ENCODE assay signal across 22 cellular contexts in the genomic region with DNA sequence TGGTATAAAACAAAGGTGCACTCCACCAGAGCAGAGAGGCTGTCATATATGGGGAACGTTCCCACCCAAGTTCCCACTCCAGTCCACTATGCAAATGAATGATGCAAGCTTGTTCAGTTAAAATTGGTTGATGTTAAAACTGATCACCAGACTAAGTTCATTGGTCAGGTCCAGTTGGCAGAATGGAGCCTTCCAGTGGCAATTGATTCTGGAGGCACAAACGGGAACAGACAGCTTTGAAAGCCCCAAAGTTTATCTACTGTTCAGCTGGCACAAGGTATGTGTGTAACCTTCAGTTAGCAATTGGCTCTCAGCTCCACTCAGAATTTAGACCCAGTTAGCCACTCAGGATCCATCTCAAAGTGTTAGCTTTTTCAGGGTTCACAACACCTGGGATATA.
DNase-seq lines count a peak whose midpoint lies in the region; ATAC-seq and TF ChIP-seq lines count a peak whose summit lies in the region.
"Had no signal": no experiment of that assay in that cellular context is flagged by ENCODE, and none has a peak within 500 bp of the region (broad histone marks: within the 10 kb centered on the region; RNA-seq: fewer than 3 reads in every experiment).

No MANE protein-coding gene starts in this region.

- CTCF ChIA-PET in HEK293 (lab: Yijun Ruan, JAX), result interaction anchor here (1.0 to 1.5 kb wide), 2 partner anchors 30 to 206 kb away, joined by 3 to 4 read pairs; no protein-coding TSS in a partner anchor

- peak overlapping the region; percentile 42; the same call in 1 of the 2 replicates for H3K27ac ChIP-seq in 22Rv1
- H3K27ac ChIP-seq in HEK293 (ENCODE audit: extremely low read depth, low read depth, low read length), result no peak overlapping the region
- H3K27ac ChIP-seq in aorta (ENCODE audit: low read depth in 1 of 2, low read length in 2 of 2), result no peak overlapping the region
- H3K27ac ChIP-seq: C4-2B, GM23248, HL-60 had no signal

- no peaks in the 10 kb centered on the region for H3K27me3 ChIP-seq in aorta (ENCODE audit: control insufficient read depth in 1 of 2, insufficient read depth in 2 of 2, low read length in 1 of 2)

- no peak for TF ChIP-seq CTCF in 22Rv1 (IDR thresholded peaks at IDR 0.05)
- no peak for TF ChIP-seq CTCF in HEK293 (tag by site-specific recombination; IDR thresholded peaks at IDR 0.05)

- H3K4me3 ChIP-seq in HEK293 (ENCODE audit: low read depth, low read length) (no peak overlapping the region), aorta (ENCODE audit: low read length in 2 of 2) (no peak overlapping the region)
- H3K4me3 ChIP-seq: GM12878, GM23248, HAP-1 had no signal

- intact Hi-C loops in aorta (cut with DNase I), result no loop called here

- no peaks in the 10 kb centered on the region for H3K9me3 ChIP-seq in HEK293 (ENCODE audit: control insufficient read depth, insufficient read depth, low read depth, low read length)
- H3K9me3 ChIP-seq in aorta (ENCODE audit: control insufficient read depth, low read length), result no peaks in the 10 kb centered on the region
- H3K9me3 ChIP-seq: HAP-1 had no signal

- ATAC-seq in aorta (ENCODE audit: low FRiP score), result no peak
- ATAC-seq: GM12878, Panc1, SK-N-SH treated with all-trans-retinoic acid at 6 μM for 48 hours, T-cell had no signal

- POLR2A ChIA-PET in HEK293 (lab: Yijun Ruan, JAX), result interaction anchor here (0.7 kb wide), 1 partner anchor 135 kb away, joined by 4 read pairs; no protein-coding TSS in a partner anchor

- 75 to 78% methylated on average over 2 of the region's 2 CpGs for WGBS in aorta, 2 donors

- peak in 2 of 3 experiments; percentile 50 to 63 for DNase-seq in NCI-H1417 (lab: John Stamatoyannopoulos, UW)
- DNase-seq in NCI-H1417 treated with DMSO at 0.1 percent for 48 hours (lab: John Stamatoyannopoulos, UW), result no peak
- DNase-seq in islet precursor cell, result peak; percentile 39
- DNase-seq in aorta, result no peak
- no peak for DNase-seq in GM19240 (ENCODE audit: insufficient read length, low spot score)
- DNase-seq in effector CD4-positive, alpha-beta T cell, result no peak
- DNase-seq: DND-41, GM23248, KBM-7, MM.1S, NCI-H1048, NCI-H2081 treated with DMSO at 0.1 percent for 48 hours, NCI-H226, T-cell had no signal

- H3K4me1 ChIP-seq in HEK293 (ENCODE audit: control insufficient read depth, insufficient read depth, low read length), result no peaks in the 10 kb centered on the region
- no peaks in the 10 kb centered on the region for H3K4me1 ChIP-seq in aorta (ENCODE audit: control insufficient read depth in 1 of 2, insufficient read depth in 2 of 2, low read length in 2 of 2)

- H3K36me3 ChIP-seq in HEK293 (ENCODE audit: control insufficient read depth in 2 of 2, insufficient read depth in 1 of 2, low read length in 2 of 2), result no peaks in the 10 kb centered on the region
- no peaks in the 10 kb centered on the region for H3K36me3 ChIP-seq in aorta (ENCODE audit: control insufficient read depth in 1 of 2, insufficient read depth in 2 of 2, low read length in 1 of 2)
- H3K36me3 ChIP-seq: HAP-1 had no signal

TF ChIP-seq in HEK293, 187 proteins besides CTCF, POLR2A, EP300 and RAD21 (continues in another document):
- TF ChIP-seq ZNF600 (tag by site-specific recombination; IDR thresholded peaks at IDR 0.05) (0 out of 2 replicates have a peak, but pooled peaks have one; percentile 20), ZNF660 (tag by site-specific recombination; IDR thresholded peaks at IDR 0.05) (0 out of 2 replicates have a peak, but pooled peaks have one; percentile 1), ZBTB7A (tag by site-specific recombination; IDR thresholded peaks at IDR 0.05; ENCODE audit: low read depth) (no peak), ZNF530 (tag by site-specific recombination; IDR thresholded peaks at IDR 0.05; ENCODE audit: low read depth) (no peak), KLF10 (tag by site-specific recombination; IDR thresholded peaks at IDR 0.05) (no peak), ZEB2 (tag by site-specific recombination; IDR thresholded peaks at IDR 0.05) (0 out of 2 replicates have a peak, but pooled peaks have one; percentile 2), ZSCAN16 (tag by site-specific recombination; IDR thresholded peaks at IDR 0.05) (no peak), ZNF174 (tag by site-specific recombination; IDR thresholded peaks at IDR 0.05) (no peak), ZNF426 (tag by site-specific recombination; IDR thresholded peaks at IDR 0.05) (no peak), ZNF37A (tag by site-specific recombination; IDR thresholded peaks at IDR 0.05) (no peak), ZNF747 (tag by site-specific recombination; IDR thresholded peaks at IDR 0.05) (no peak)
- TF ChIP-seq, protein P1, sequence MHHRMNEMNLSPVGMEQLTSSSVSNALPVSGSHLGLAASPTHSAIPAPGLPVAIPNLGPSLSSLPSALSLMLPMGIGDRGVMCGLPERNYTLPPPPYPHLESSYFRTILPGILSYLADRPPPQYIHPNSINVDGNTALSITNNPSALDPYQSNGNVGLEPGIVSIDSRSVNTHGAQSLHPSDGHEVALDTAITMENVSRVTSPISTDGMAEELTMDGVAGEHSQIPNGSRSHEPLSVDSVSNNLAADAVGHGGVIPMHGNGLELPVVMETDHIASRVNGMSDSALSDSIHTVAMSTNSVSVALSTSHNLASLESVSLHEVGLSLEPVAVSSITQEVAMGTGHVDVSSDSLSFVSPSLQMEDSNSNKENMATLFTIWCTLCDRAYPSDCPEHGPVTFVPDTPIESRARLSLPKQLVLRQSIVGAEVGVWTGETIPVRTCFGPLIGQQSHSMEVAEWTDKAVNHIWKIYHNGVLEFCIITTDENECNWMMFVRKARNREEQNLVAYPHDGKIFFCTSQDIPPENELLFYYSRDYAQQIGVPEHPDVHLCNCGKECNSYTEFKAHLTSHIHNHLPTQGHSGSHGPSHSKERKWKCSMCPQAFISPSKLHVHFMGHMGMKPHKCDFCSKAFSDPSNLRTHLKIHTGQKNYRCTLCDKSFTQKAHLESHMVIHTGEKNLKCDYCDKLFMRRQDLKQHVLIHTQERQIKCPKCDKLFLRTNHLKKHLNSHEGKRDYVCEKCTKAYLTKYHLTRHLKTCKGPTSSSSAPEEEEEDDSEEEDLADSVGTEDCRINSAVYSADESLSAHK (tag by site-specific recombination; IDR thresholded peaks at IDR 0.05), result no peak
- TF ChIP-seq, protein P2, sequence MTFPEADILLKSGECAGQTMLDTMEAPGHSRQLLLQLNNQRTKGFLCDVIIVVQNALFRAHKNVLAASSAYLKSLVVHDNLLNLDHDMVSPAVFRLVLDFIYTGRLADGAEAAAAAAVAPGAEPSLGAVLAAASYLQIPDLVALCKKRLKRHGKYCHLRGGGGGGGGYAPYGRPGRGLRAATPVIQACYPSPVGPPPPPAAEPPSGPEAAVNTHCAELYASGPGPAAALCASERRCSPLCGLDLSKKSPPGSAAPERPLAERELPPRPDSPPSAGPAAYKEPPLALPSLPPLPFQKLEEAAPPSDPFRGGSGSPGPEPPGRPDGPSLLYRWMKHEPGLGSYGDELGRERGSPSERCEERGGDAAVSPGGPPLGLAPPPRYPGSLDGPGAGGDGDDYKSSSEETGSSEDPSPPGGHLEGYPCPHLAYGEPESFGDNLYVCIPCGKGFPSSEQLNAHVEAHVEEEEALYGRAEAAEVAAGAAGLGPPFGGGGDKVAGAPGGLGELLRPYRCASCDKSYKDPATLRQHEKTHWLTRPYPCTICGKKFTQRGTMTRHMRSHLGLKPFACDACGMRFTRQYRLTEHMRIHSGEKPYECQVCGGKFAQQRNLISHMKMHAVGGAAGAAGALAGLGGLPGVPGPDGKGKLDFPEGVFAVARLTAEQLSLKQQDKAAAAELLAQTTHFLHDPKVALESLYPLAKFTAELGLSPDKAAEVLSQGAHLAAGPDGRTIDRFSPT (tag by site-specific recombination; IDR thresholded peaks at IDR 0.05), result no peak
- TF ChIP-seq, protein P3, sequence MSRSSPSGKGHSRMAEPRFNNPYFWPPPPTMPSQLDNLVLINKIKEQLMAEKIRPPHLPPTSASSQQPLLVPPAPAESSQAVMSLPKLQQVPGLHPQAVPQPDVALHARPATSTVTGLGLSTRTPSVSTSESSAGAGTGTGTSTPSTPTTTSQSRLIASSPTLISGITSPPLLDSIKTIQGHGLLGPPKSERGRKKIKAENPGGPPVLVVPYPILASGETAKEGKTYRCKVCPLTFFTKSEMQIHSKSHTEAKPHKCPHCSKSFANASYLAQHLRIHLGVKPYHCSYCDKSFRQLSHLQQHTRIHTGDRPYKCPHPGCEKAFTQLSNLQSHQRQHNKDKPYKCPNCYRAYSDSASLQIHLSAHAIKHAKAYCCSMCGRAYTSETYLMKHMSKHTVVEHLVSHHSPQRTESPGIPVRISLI (tag by site-specific recombination; IDR thresholded peaks at IDR 0.05), result no peak
- TF ChIP-seq, protein P4, sequence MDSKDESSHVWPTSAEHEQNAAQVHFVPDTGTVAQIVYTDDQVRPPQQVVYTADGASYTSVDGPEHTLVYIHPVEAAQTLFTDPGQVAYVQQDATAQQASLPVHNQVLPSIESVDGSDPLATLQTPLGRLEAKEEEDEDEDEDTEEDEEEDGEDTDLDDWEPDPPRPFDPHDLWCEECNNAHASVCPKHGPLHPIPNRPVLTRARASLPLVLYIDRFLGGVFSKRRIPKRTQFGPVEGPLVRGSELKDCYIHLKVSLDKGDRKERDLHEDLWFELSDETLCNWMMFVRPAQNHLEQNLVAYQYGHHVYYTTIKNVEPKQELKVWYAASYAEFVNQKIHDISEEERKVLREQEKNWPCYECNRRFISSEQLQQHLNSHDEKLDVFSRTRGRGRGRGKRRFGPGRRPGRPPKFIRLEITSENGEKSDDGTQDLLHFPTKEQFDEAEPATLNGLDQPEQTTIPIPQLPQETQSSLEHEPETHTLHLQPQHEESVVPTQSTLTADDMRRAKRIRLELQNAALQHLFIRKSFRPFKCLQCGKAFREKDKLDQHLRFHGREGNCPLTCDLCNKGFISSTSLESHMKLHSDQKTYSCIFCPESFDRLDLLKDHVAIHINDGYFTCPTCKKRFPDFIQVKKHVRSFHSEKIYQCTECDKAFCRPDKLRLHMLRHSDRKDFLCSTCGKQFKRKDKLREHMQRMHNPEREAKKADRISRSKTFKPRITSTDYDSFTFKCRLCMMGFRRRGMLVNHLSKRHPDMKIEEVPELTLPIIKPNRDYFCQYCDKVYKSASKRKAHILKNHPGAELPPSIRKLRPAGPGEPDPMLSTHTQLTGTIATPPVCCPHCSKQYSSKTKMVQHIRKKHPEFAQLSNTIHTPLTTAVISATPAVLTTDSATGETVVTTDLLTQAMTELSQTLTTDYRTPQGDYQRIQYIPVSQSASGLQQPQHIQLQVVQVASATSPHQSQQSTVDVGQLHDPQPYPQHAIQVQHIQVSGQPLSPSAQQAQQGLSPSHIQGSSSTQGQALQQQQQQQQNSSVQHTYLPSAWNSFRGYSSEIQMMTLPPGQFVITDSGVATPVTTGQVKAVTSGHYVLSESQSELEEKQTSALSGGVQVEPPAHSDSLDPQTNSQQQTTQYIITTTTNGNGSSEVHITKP (tag by site-specific recombination; IDR thresholded peaks at IDR 0.05), result peak; percentile 75; the same call in 1 of the 2 replicates

Comparison
In these comparisons a context has a peak if more than half of its experiments do, and no peak if none do; other contexts are left out.
1. DNase-seq: peak in NCI-H1417 (2 of 3) and islet precursor cell (single experiment); none in NCI-H1417 treated with DMSO at 0.1 percent for 48 hours (single experiment), aorta (0 of 2), GM19240 (single experiment) and effector CD4-positive, alpha-beta T cell (single experiment).